23 cellular contexts compared by ENCODE assay signal in the genomic region with DNA sequence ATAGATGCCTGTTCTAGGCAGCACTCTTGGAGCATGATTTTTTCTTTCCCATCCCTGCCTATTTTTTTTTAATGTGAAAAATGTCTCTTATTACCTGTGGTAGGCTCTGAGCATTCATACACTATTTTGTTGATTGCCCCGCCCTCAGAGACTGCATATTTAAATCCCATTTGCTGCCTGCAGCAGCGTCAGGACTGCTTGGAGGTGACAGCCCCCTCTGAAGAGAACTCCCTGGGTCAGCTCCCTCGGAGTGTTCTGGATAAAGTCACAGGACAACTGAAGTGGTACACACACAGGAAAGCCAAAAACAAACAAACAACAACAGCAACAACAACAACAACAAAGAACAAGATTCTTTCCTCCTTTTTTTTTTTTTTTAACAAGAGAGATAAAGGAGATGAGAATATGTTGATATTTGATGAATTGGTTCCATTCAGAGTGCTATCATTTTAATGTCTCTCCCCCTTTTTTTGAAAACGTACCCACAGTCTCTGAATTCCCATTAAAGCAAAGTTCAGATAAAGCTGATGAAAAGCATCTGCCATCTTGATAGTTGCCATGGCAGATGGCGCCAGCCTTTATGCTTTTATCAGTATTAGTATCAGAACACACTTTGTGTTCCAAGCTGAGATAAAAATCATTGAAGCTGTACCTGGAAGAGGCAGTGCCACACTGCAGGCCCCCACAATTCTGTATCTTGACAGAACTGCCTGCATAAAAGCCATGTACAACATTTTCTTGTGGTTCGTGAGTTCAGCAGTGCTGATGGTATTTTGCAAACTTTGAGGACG.
A peak's percentile ranks its signal among the peaks of the same experiment; 100 is the strongest.
DNase-seq lines count a peak whose midpoint lies in the region; ATAC-seq, FAIRE-seq and TF ChIP-seq lines count a peak whose summit lies in the region.
"Had no signal": no experiment of that assay in that cellular context is flagged by ENCODE, and none has a peak within 500 bp of the region (broad histone marks: within the 10 kb centered on the region; RNA-seq: fewer than 3 reads in every experiment).

No MANE protein-coding gene starts in this region.

- H3K36me3 Mint-ChIP-seq in WTC11 = peaks cover 5% of the 10 kb centered on the region
- H3K36me3 Mint-ChIP-seq in CD14-positive monocyte = no peaks in the 10 kb centered on the region

- H2AFZ ChIP-seq in DND-41 (ENCODE audit: low read depth, low read length) = peak overlapping the region; percentile 60

- H3K27me3 Mint-ChIP-seq in WTC11 (ENCODE audit: low read depth) (no peaks in the 10 kb centered on the region), CD14-positive monocyte (ENCODE audit: low read depth in 3 of 3) (no peaks in the 10 kb centered on the region)
- H3K27me3 Mint-ChIP-seq: CD4-positive, alpha-beta T cell had no signal

- ATAC-seq in DND-41 (ENCODE audit: insufficient read depth, low read depth) (peak; percentile 28; the same call in 1 of the 3 replicates), WTC11 (peak; percentile 77)
- ATAC-seq: GM12878 had no signal

- no peaks in the 10 kb centered on the region for H4K20me1 ChIP-seq in DND-41 (ENCODE audit: insufficient read depth, low read length)

- no peaks in the 10 kb centered on the region for H3K9me3 ChIP-seq in DND-41 (ENCODE audit: insufficient read depth, low read length, severe bottlenecking)
- H3K9me3 ChIP-seq: Caco-2 had no signal

- H3K4me3 Mint-ChIP-seq in WTC11 (no peak overlapping the region), CD14-positive monocyte (no peak overlapping the region)
- H3K4me3 Mint-ChIP-seq: B cell had no signal

- no peaks in the 10 kb centered on the region for H3K79me2 ChIP-seq in DND-41 (ENCODE audit: insufficient read depth, low read length)

- TF ChIP-seq CTCF in DND-41 (IDR thresholded peaks at IDR 0.05; ENCODE audit: borderline replicate concordance, extremely low read depth, low read length, poor library complexity, severe bottlenecking) (no peak), WTC11 (IDR thresholded peaks at IDR 0.05) (no peak), CD14-positive monocyte (IDR thresholded peaks at IDR 0.05) (no peak)

- no peak overlapping the region for H3K4me3 ChIP-seq in DND-41 (ENCODE audit: low read depth in 1 of 2, low read length in 2 of 2)
- H3K4me3 ChIP-seq: GM12878, SK-N-MC had no signal

- intact Hi-C loops in CD14-positive monocyte (cut with micrococcal nuclease) = no loop called here

- H3K27ac ChIP-seq in DND-41 (ENCODE audit: low read length) = peak overlapping the region; percentile 77
- H3K27ac ChIP-seq: KMS-11, SK-N-MC had no signal

- FAIRE-seq in A204.1 (lab: Jason Lieb, UNC) = peak; percentile 62
- FAIRE-seq: GM12878, GM18507, H54 had no signal

- POLR2A ChIA-PET in WTC11 (lab: Charles Lee) = no interaction called here

- H3K9ac ChIP-seq in DND-41 (ENCODE audit: low read depth, low read length) = peak overlapping the region; percentile 25
- H3K9ac ChIP-seq: KMS-11 had no signal

- peak overlapping the region; percentile 38; the same call in 1 of the 2 replicates for H3K27ac Mint-ChIP-seq in WTC11
- H3K27ac Mint-ChIP-seq in CD14-positive monocyte = peak overlapping the region in 1 of 7 donors; percentile 36
- H3K27ac Mint-ChIP-seq: B cell; CD4-positive, alpha-beta T cell had no signal

- no peaks in the 10 kb centered on the region for H3K27me3 ChIP-seq in DND-41 (ENCODE audit: insufficient read depth, low read length, poor library complexity)

- no peaks in the 10 kb centered on the region for H3K36me3 ChIP-seq in DND-41 (ENCODE audit: insufficient read depth, low read length)

- DNase-seq in DND-41 = peak; percentile 36
- DNase-seq in NCI-H526 treated with DMSO at 0.1 percent for 48 hours (lab: John Stamatoyannopoulos, UW) = peak; percentile 40
- DNase-seq in WTC11 (ENCODE audit: low spot score) = no peak
- DNase-seq in NCI-H1417 (lab: John Stamatoyannopoulos, UW) = no peak
- no peak for DNase-seq in CD14-positive monocyte (ENCODE audit: low spot score)
- no peak for DNase-seq in HUDEP-2 (lab: John Stamatoyannopoulos, UW; ENCODE audit: unreplicated experiment in 76 of 76)
- no peak for DNase-seq in iPS-NIHi7 (ENCODE audit: extremely low spot score)
- DNase-seq: Caco-2; CD4-positive, alpha-beta T cell; EL; NCI-H1694 treated with DMSO at 0.1 percent for 48 hours; NCI-H2107; NCI-H510A treated with DMSO at 0.1 percent for 48 hours; Right ventricle myocardium superior; T-helper 1 cell; T-helper 9 cell had no signal

- peak overlapping the region; percentile 35 for H3K4me2 ChIP-seq in DND-41 (ENCODE audit: insufficient read depth, low read length)

- H3K9me3 Mint-ChIP-seq in WTC11 = peaks cover 6% of the 10 kb centered on the region; the same call in 1 of the 2 replicates
- H3K9me3 Mint-ChIP-seq in CD14-positive monocyte = no peaks in the 10 kb centered on the region
- H3K9me3 Mint-ChIP-seq: CD4-positive, alpha-beta T cell had no signal

- H3K4me1 Mint-ChIP-seq in WTC11 (peaks cover 10% of the 10 kb centered on the region), CD14-positive monocyte (peaks cover 24% of the 10 kb centered on the region)

- H3K4me1 ChIP-seq in DND-41 (ENCODE audit: insufficient read depth, low read length) = peaks cover 44% of the 10 kb centered on the region
- H3K4me1 ChIP-seq: Caco-2 had no signal

- CTCF ChIA-PET in WTC11 (lab: Charles Lee) = interaction anchor here (0.6 kb wide), 1 partner anchor 438 kb away, joined by 4 read pairs; no protein-coding TSS in a partner anchor

TF ChIP-seq in WTC11, 78 proteins besides CTCF, POLR2A, EP300 and RAD21:
- TF ChIP-seq ZNF138 (CRISPR knock-in tag; conservative IDR thresholded peaks at IDR 0.05) (no peak), MYBL2 (CRISPR knock-in tag; IDR thresholded peaks at IDR 0.05) (no peak), RELA (CRISPR knock-in tag; IDR thresholded peaks at IDR 0.05; ENCODE audit: borderline replicate concordance) (no peak), ZNF317 (CRISPR knock-in tag; IDR thresholded peaks at IDR 0.05; ENCODE audit: borderline replicate concordance, low read depth) (no peak), EMX1 (CRISPR knock-in tag; IDR thresholded peaks at IDR 0.05) (no peak), NR2C2 (CRISPR knock-in tag; IDR thresholded peaks at IDR 0.05) (no peak), ZNF416 (CRISPR knock-in tag; IDR thresholded peaks at IDR 0.05) (no peak), FOXP1 (CRISPR knock-in tag; IDR thresholded peaks at IDR 0.05; ENCODE audit: borderline replicate concordance) (no peak), CBFB (CRISPR knock-in tag; IDR thresholded peaks at IDR 0.05; ENCODE audit: low read depth) (no peak), ZBTB21 (CRISPR knock-in tag; IDR thresholded peaks at IDR 0.05; ENCODE audit: borderline replicate concordance) (no peak)
- TF ChIP-seq, protein P1, sequence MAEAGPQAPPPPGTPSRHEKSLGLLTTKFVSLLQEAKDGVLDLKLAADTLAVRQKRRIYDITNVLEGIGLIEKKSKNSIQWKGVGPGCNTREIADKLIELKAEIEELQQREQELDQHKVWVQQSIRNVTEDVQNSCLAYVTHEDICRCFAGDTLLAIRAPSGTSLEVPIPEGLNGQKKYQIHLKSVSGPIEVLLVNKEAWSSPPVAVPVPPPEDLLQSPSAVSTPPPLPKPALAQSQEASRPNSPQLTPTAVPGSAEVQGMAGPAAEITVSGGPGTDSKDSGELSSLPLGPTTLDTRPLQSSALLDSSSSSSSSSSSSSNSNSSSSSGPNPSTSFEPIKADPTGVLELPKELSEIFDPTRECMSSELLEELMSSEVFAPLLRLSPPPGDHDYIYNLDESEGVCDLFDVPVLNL (CRISPR knock-in tag; IDR thresholded peaks at IDR 0.05; ENCODE audit: borderline replicate concordance, low read depth) = no peak
- TF ChIP-seq, protein P2, sequence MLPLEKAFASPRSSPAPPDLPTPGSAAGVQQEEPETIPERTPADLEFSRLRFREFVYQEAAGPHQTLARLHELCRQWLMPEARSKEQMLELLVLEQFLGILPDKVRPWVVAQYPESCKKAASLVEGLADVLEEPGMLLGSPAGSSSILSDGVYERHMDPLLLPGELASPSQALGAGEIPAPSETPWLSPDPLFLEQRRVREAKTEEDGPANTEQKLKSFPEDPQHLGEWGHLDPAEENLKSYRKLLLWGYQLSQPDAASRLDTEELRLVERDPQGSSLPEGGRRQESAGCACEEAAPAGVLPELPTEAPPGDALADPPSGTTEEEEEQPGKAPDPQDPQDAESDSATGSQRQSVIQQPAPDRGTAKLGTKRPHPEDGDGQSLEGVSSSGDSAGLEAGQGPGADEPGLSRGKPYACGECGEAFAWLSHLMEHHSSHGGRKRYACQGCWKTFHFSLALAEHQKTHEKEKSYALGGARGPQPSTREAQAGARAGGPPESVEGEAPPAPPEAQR (CRISPR knock-in tag; IDR thresholded peaks at IDR 0.05) = no peak
- TF ChIP-seq, protein P3, sequence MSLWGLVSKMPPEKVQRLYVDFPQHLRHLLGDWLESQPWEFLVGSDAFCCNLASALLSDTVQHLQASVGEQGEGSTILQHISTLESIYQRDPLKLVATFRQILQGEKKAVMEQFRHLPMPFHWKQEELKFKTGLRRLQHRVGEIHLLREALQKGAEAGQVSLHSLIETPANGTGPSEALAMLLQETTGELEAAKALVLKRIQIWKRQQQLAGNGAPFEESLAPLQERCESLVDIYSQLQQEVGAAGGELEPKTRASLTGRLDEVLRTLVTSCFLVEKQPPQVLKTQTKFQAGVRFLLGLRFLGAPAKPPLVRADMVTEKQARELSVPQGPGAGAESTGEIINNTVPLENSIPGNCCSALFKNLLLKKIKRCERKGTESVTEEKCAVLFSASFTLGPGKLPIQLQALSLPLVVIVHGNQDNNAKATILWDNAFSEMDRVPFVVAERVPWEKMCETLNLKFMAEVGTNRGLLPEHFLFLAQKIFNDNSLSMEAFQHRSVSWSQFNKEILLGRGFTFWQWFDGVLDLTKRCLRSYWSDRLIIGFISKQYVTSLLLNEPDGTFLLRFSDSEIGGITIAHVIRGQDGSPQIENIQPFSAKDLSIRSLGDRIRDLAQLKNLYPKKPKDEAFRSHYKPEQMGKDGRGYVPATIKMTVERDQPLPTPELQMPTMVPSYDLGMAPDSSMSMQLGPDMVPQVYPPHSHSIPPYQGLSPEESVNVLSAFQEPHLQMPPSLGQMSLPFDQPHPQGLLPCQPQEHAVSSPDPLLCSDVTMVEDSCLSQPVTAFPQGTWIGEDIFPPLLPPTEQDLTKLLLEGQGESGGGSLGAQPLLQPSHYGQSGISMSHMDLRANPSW (CRISPR knock-in tag; conservative IDR thresholded peaks at IDR 0.05; ENCODE audit: low read depth) = no peak

Comparison
In these comparisons a context has a peak if more than half of its experiments do, and no peak if none do; other contexts are left out.
1. DNase-seq: peak in DND-41 (single experiment) and NCI-H526 treated with DMSO at 0.1 percent for 48 hours (single experiment); none in WTC11 (single experiment), NCI-H1417 (0 of 3), CD14-positive monocyte (single experiment), HUDEP-2 (0 of 76) and iPS-NIHi7 (single experiment).